Comparison of ENCODE assay signal across 1 cellular context in genomic region chr20:46022411-46023147, GRCh38.
TF ChIP-seq lines count a peak whose summit lies in the region.

No MANE protein-coding gene starts in this region.

TF ChIP-seq in HepG2, 621 proteins besides CTCF, POLR2A, EP300 and RAD21 (continued from another document and continues in another):
- 0 out of 2 replicates have a peak, but pooled peaks have one; percentile 25 for TF ChIP-seq IKZF5 (CRISPR knock-in tag; IDR thresholded peaks at IDR 0.05)
- no peak for TF ChIP-seq FOXO1 (CRISPR knock-in tag; IDR thresholded peaks at IDR 0.05)
- 0 out of 2 replicates have a peak, but pooled peaks have one; percentile 19 for TF ChIP-seq GATAD2A (CRISPR knock-in tag; IDR thresholded peaks at IDR 0.05)
- peak; percentile 80 for TF ChIP-seq XRCC5 (optimal IDR thresholded peaks at IDR 0.05; ENCODE audit: low read length)
- TF ChIP-seq SKIL (CRISPR knock-in tag; IDR thresholded peaks at IDR 0.05; ENCODE audit: borderline replicate concordance): no peak
- TF ChIP-seq ZFP1 (CRISPR knock-in tag; IDR thresholded peaks at IDR 0.05): no peak
- no peak for TF ChIP-seq BORCS8-MEF2B (CRISPR knock-in tag; IDR thresholded peaks at IDR 0.05)
- TF ChIP-seq MAX (IDR thresholded peaks at IDR 0.05): peak; percentile 37; the same call in 1 of the 2 replicates
- TF ChIP-seq ZNF83 (CRISPR knock-in tag; IDR thresholded peaks at IDR 0.05; ENCODE audit: borderline replicate concordance): 0 out of 2 replicates have a peak, but pooled peaks have one; percentile 54
- TF ChIP-seq NONO (IDR thresholded peaks at IDR 0.05): no peak
- TF ChIP-seq NONO (CRISPR knock-in tag; conservative IDR thresholded peaks at IDR 0.05): 0 out of 2 replicates have a peak, but pooled peaks have one; percentile 27
- TF ChIP-seq ZNF784 (CRISPR knock-in tag; IDR thresholded peaks at IDR 0.05; ENCODE audit: borderline replicate concordance): peak; percentile 59; the same call in 1 of the 2 replicates
- TF ChIP-seq ZNF333 (CRISPR knock-in tag; IDR thresholded peaks at IDR 0.05; ENCODE audit: borderline replicate concordance): peak; percentile 60; the same call in 1 of the 2 replicates
- no peak for TF ChIP-seq ZNF577 (CRISPR knock-in tag; IDR thresholded peaks at IDR 0.05; ENCODE audit: borderline replicate concordance, low read depth)
- TF ChIP-seq ZNF234 (CRISPR knock-in tag; conservative IDR thresholded peaks at IDR 0.05): no peak
- TF ChIP-seq AGO2 (optimal IDR thresholded peaks at IDR 0.05; ENCODE audit: low read depth, low read length): no peak
- TF ChIP-seq GPN1 (CRISPR knock-in tag; IDR thresholded peaks at IDR 0.05; ENCODE audit: borderline replicate concordance): no peak
- TF ChIP-seq ZNF691 (CRISPR knock-in tag; IDR thresholded peaks at IDR 0.05; ENCODE audit: borderline replicate concordance, low read depth): 0 out of 2 replicates have a peak, but pooled peaks have one; percentile 40
- peak; percentile 33; the same call in 1 of the 2 replicates for TF ChIP-seq ZBTB7B (CRISPR knock-in tag; IDR thresholded peaks at IDR 0.05)
- TF ChIP-seq ZEB1 (IDR thresholded peaks at IDR 0.05; ENCODE audit: insufficient replicate concordance, low read depth): no peak
- no peak for TF ChIP-seq PHB2 (IDR thresholded peaks at IDR 0.05; ENCODE audit: partially characterized antibody)
- TF ChIP-seq BCL3 (CRISPR knock-in tag; IDR thresholded peaks at IDR 0.05): 0 out of 2 replicates have a peak, but pooled peaks have one; percentile 75
- TF ChIP-seq ZNF441 (CRISPR knock-in tag; IDR thresholded peaks at IDR 0.05; ENCODE audit: borderline replicate concordance): no peak; the same call in 1 of the 2 replicates
- TF ChIP-seq ZFP36L1 (CRISPR knock-in tag; IDR thresholded peaks at IDR 0.05): no peak
- TF ChIP-seq SP1 (IDR thresholded peaks at IDR 0.05): no peak
- peak; percentile 11; the same call in 1 of the 2 replicates for TF ChIP-seq SP1 (CRISPR knock-in tag; IDR thresholded peaks at IDR 0.05)
- TF ChIP-seq NPAS2 (CRISPR knock-in tag; IDR thresholded peaks at IDR 0.05; ENCODE audit: borderline replicate concordance): no peak
- no peak for TF ChIP-seq ZNF430 (CRISPR knock-in tag; IDR thresholded peaks at IDR 0.05)
- TF ChIP-seq SAP130 (CRISPR knock-in tag; IDR thresholded peaks at IDR 0.05; ENCODE audit: low read depth): 0 out of 2 replicates have a peak, but pooled peaks have one; percentile 22
- TF ChIP-seq ZMYM2 (CRISPR knock-in tag; IDR thresholded peaks at IDR 0.05): peak; percentile 56; the same call in 1 of the 2 replicates
- peak; percentile 68 for TF ChIP-seq PCBP2 (optimal IDR thresholded peaks at IDR 0.05; ENCODE audit: low read depth, low read length, poor library complexity, severe bottlenecking)
- no peak for TF ChIP-seq SOX6 (IDR thresholded peaks at IDR 0.05)
- 0 out of 2 replicates have a peak, but pooled peaks have one; percentile 15 for TF ChIP-seq SOX6 (CRISPR knock-in tag; IDR thresholded peaks at IDR 0.05)
- no peak for TF ChIP-seq SKI (IDR thresholded peaks at IDR 0.05; ENCODE audit: partially characterized antibody)
- peak; percentile 21; the same call in 1 of the 2 replicates for TF ChIP-seq MTERF4 (CRISPR knock-in tag; IDR thresholded peaks at IDR 0.05)
- TF ChIP-seq HNRNPK (IDR thresholded peaks at IDR 0.05; ENCODE audit: low read depth, low read length, poor library complexity, severe bottlenecking): peak; percentile 94
- peak; percentile 43; the same call in 1 of the 2 replicates for TF ChIP-seq RXRA (CRISPR knock-in tag; IDR thresholded peaks at IDR 0.05)
- TF ChIP-seq PPARG (CRISPR knock-in tag; conservative IDR thresholded peaks at IDR 0.05): 0 out of 2 replicates have a peak, but pooled peaks have one; percentile 20
- TF ChIP-seq ERF (CRISPR knock-in tag; IDR thresholded peaks at IDR 0.05): no peak
- peak; percentile 41; the same call in 1 of the 2 replicates for TF ChIP-seq KLF13 (CRISPR knock-in tag; IDR thresholded peaks at IDR 0.05)
- TF ChIP-seq ZNF414 (CRISPR knock-in tag; IDR thresholded peaks at IDR 0.05): peak; percentile 39; the same call in 1 of the 2 replicates
- TF ChIP-seq MXI1 (IDR thresholded peaks at IDR 0.05; ENCODE audit: borderline replicate concordance, low read depth, low read length): no peak
- TF ChIP-seq ZNF710 (CRISPR knock-in tag; IDR thresholded peaks at IDR 0.05; ENCODE audit: borderline replicate concordance): peak; percentile 32; the same call in 1 of the 2 replicates
- TF ChIP-seq RBM22 (optimal IDR thresholded peaks at IDR 0.05; ENCODE audit: low read length): no peak
- peak; percentile 80 for TF ChIP-seq RBM39 (IDR thresholded peaks at IDR 0.05; ENCODE audit: low read depth, low read length, poor library complexity, severe bottlenecking)
- TF ChIP-seq PRDM15 (CRISPR knock-in tag; IDR thresholded peaks at IDR 0.05): no peak
- TF ChIP-seq GABPB1 (CRISPR knock-in tag; IDR thresholded peaks at IDR 0.05): peak; percentile 45; the same call in 1 of the 2 replicates
- TF ChIP-seq GRHL1 (CRISPR knock-in tag; conservative IDR thresholded peaks at IDR 0.05): no peak
- no peak for TF ChIP-seq TP53 (CRISPR knock-in tag; conservative IDR thresholded peaks at IDR 0.05)
- no peak for TF ChIP-seq ZNF264 (CRISPR knock-in tag; IDR thresholded peaks at IDR 0.05)
